ENCODE assay signal across 8 cellular contexts in genomic region chr10:132447446-132448247, GRCh38. TPM values are rescaled to one million over a fixed set of nuclear protein-coding genes. Genes with fewer than 3 reads are reported as not detected.
DNase-seq lines count a peak whose midpoint lies in the region; ATAC-seq and TF ChIP-seq lines count a peak whose summit lies in the region.

No MANE protein-coding gene starts in this region.

- no peak overlapping the region for H3K9ac ChIP-seq in neural progenitor cell

- peaks cover 32% of the 10 kb centered on the region for H3F3A ChIP-seq in neural progenitor cell (ENCODE audit: low read depth)

- TF ChIP-seq CTCF in neural progenitor cell (IDR thresholded peaks at IDR 0.05), result no peak
- TF ChIP-seq CTCF in thoracic aorta (IDR thresholded peaks at IDR 0.05), result no peak

- no peak overlapping the region for H3K4me2 ChIP-seq in neural progenitor cell

- peak overlapping the region; percentile 99 for H3K27ac Mint-ChIP-seq in neural progenitor cell

- peaks cover 4% of the 10 kb centered on the region for H4K20me1 ChIP-seq in neural progenitor cell (ENCODE audit: low read depth)

- peaks cover 9% of the 10 kb centered on the region for H3K27me3 Mint-ChIP-seq in neural progenitor cell (ENCODE audit: insufficient read depth, low read depth)

- DNase-seq in Right ventricle myocardium inferior (ENCODE audit: missing footprints) (peak; percentile 69), cardiac septum (ENCODE audit: low spot score) (no peak), neural progenitor cell (ENCODE audit: low spot score) (peak; percentile 56), thoracic aorta (ENCODE audit: low spot score) (no peak)
- peak in 3 of 4 experiments; percentile 40 to 64 (median 55) for DNase-seq in activated CD4-positive, CD25-positive, alpha-beta regulatory T cell (lab: John Stamatoyannopoulos, UW)
- peak; percentile 93 for DNase-seq in central memory CD4-positive, alpha-beta T cell

- intact Hi-C loops in Right ventricle myocardium inferior (cut with DNase I) (no loop called here), cardiac septum (cut with DNase I) (no loop called here)

- H3K27me3 ChIP-seq in neural progenitor cell (no peaks in the 10 kb centered on the region), thoracic aorta (replicated peaks; ENCODE audit: insufficient read depth) (no peaks in the 10 kb centered on the region)

- H3K27ac ChIP-seq in neural progenitor cell (no peak overlapping the region), thoracic aorta (peak overlapping the region in 1 of 2 donors; percentile 19)

- no peak overlapping the region for H3K4me3 Mint-ChIP-seq in neural progenitor cell

- H3K36me3 ChIP-seq in neural progenitor cell (no peaks in the 10 kb centered on the region), thoracic aorta (no peaks in the 10 kb centered on the region)

- peaks cover 29% of the 10 kb centered on the region for H3K4me1 Mint-ChIP-seq in neural progenitor cell

- H3K36me3 Mint-ChIP-seq in neural progenitor cell, result no peaks in the 10 kb centered on the region

- ATAC-seq in Right ventricle myocardium inferior (no peak), thoracic aorta (ENCODE audit: insufficient number of reproducible peaks, low FRiP score, low read depth) (no peak), HG03432 (IDR thresholded peaks at IDR 0.05; ENCODE audit: unreplicated experiment) (no peak), GM18873 (IDR thresholded peaks at IDR 0.05; ENCODE audit: low FRiP score, unreplicated experiment) (no peak)

- no peaks in the 10 kb centered on the region for H3K79me2 ChIP-seq in neural progenitor cell (ENCODE audit: low read depth)

- H3K9me3 ChIP-seq in neural progenitor cell (ENCODE audit: low read depth) (no peaks in the 10 kb centered on the region), thoracic aorta (no peaks in the 10 kb centered on the region)

- no peak overlapping the region for H2AFZ ChIP-seq in neural progenitor cell (replicated peaks)

- H3K4me1 ChIP-seq in neural progenitor cell, result peaks cover 27% of the 10 kb centered on the region
- H3K4me1 ChIP-seq in thoracic aorta (ENCODE audit: control insufficient read depth in 1 of 2, low read depth in 2 of 2), result peaks cover 0 to 14% of the 10 kb centered on the region in 2 donors

- H3K4me3 ChIP-seq in neural progenitor cell (no peak overlapping the region), thoracic aorta (peak overlapping the region; percentile 4)

- no peaks in the 10 kb centered on the region for H3K9me3 Mint-ChIP-seq in neural progenitor cell

RNA-seq across cellular contexts. Expression of gene PWWP2B, which starts 50.6 kb away (rescaled TPM):
- total RNA-seq in Right ventricle myocardium inferior (22.3 TPM), cardiac septum (14.3 TPM), neural progenitor cell (ENCODE audit: low replicate concordance) (0.34 and 1.5 TPM in 2 replicates), thoracic aorta (1 to 10 TPM; 5.3 to 7.8 TPM)

Comparison
In these comparisons a context has a peak if more than half of its experiments do, and no peak if none do; other contexts are left out.
1. DNase-seq: peak in Right ventricle myocardium inferior (single experiment), activated CD4-positive, CD25-positive, alpha-beta regulatory T cell (3 of 4), central memory CD4-positive, alpha-beta T cell (single experiment) and neural progenitor cell (single experiment); none in cardiac septum (single experiment) and thoracic aorta (single experiment).